Comparison of ENCODE assay signal across 15 cellular contexts in genomic region chr1:210686841-210687240, GRCh38.
A peak's percentile ranks its signal among the peaks of the same experiment; 100 is the strongest.
DNase-seq lines count a peak whose midpoint lies in the region; ATAC-seq and TF ChIP-seq lines count a peak whose summit lies in the region.
"Had no signal": no experiment of that assay in that cellular context is flagged by ENCODE, and none has a peak within 500 bp of the region (broad histone marks: within the 10 kb centered on the region; RNA-seq: fewer than 3 reads in every experiment).

No MANE protein-coding gene starts in this region.

- no peak for TF ChIP-seq POLR2A in NB4 (IDR thresholded peaks at IDR 0.05; ENCODE audit: extremely low read depth, insufficient read length)

- CTCF ChIA-PET in activated CD4-positive, alpha-beta T cell treated with anti-CD3 and anti-CD28 coated beads for 36 hours (lab: Charles Lee) = no interaction called here

- H3K36me3 ChIP-seq in osteoblast (ENCODE audit: insufficient read depth, low read length) = peaks cover under 1% of the 10 kb centered on the region
- H3K36me3 ChIP-seq in lower lobe of right lung = no peaks in the 10 kb centered on the region
- H3K36me3 ChIP-seq in tibial artery = no peaks in the 10 kb centered on the region
- H3K36me3 ChIP-seq: BLaER1 had no signal

- no peak overlapping the region for H3K4me2 ChIP-seq in osteoblast (ENCODE audit: insufficient read depth, low read length)
- H3K4me2 ChIP-seq: BLaER1 had no signal

- DNase-seq in HFFc6 (no peak), NB4 (ENCODE audit: low read depth) (peak; percentile 4), left lobe of liver (ENCODE audit: low spot score) (no peak), osteoblast (ENCODE audit: insufficient read length, low spot score, missing footprints) (peak; percentile 68), lower lobe of right lung (no peak), DMS114 treated with DMSO at 0.1 percent for 48 hours (lab: John Stamatoyannopoulos, UW; ENCODE audit: unreplicated experiment) (no peak), tibial artery (no peak)
- no peak for DNase-seq in activated CD4-positive, alpha-beta T cell treated with anti-CD3 and anti-CD28 coated beads for 36 hours
- DNase-seq: AML-193; Caco-2; CD8-positive, alpha-beta memory T cell; GF-D8; HCEC 1CT had no signal

- H3K27ac Mint-ChIP-seq in HFFc6 = 0 out of 2 replicates have a peak overlapping the region, but pooled peaks have one; percentile 8
- no peak overlapping the region for H3K27ac Mint-ChIP-seq in activated CD4-positive, alpha-beta T cell treated with anti-CD3 and anti-CD28 coated beads for 36 hours
- H3K27ac Mint-ChIP-seq: CD8-positive, alpha-beta memory T cell had no signal

- H3K4me3 ChIP-seq in NB4 (ENCODE audit: low read depth, low read length) (no peak overlapping the region), osteoblast (ENCODE audit: insufficient read depth, low read length) (no peak overlapping the region), lower lobe of right lung (no peak overlapping the region), tibial artery (no peak overlapping the region)
- H3K4me3 ChIP-seq: BLaER1 had no signal

- H3K27me3 ChIP-seq in osteoblast (ENCODE audit: insufficient read depth, low read length) (no peaks in the 10 kb centered on the region), lower lobe of right lung (ENCODE audit: low read depth) (no peaks in the 10 kb centered on the region), tibial artery (no peaks in the 10 kb centered on the region)
- H3K27me3 ChIP-seq: BLaER1 had no signal

- peak; percentile 26 for ATAC-seq in left lobe of liver
- ATAC-seq in activated CD4-positive, alpha-beta T cell treated with anti-CD3 and anti-CD28 coated beads for 36 hours = no peak
- no peak for ATAC-seq in lower lobe of right lung

- H3K9me3 ChIP-seq in osteoblast (ENCODE audit: low read depth, low read length) (no peaks in the 10 kb centered on the region), lower lobe of right lung (no peaks in the 10 kb centered on the region), tibial artery (no peaks in the 10 kb centered on the region)
- H3K9me3 ChIP-seq: BLaER1, Caco-2 had no signal

- H3K4me1 Mint-ChIP-seq in HFFc6 (ENCODE audit: low read depth) = peaks cover 41% of the 10 kb centered on the region
- peaks cover 6% of the 10 kb centered on the region for H3K4me1 Mint-ChIP-seq in activated CD4-positive, alpha-beta T cell treated with anti-CD3 and anti-CD28 coated beads for 36 hours
- H3K4me1 Mint-ChIP-seq: CD8-positive, alpha-beta memory T cell had no signal

- POLR2A ChIA-PET in activated CD4-positive, alpha-beta T cell treated with anti-CD3 and anti-CD28 coated beads for 36 hours (lab: Charles Lee) = no interaction called here

- H3K4me3 Mint-ChIP-seq in HFFc6 = no peak overlapping the region
- no peak overlapping the region for H3K4me3 Mint-ChIP-seq in activated CD4-positive, alpha-beta T cell treated with anti-CD3 and anti-CD28 coated beads for 36 hours
- H3K4me3 Mint-ChIP-seq: CD8-positive, alpha-beta memory T cell had no signal

- no peak overlapping the region for H2AFZ ChIP-seq in osteoblast (ENCODE audit: low read length)

- TF ChIP-seq CTCF in HFFc6 (IDR thresholded peaks at IDR 0.05) = no peak
- no peak for TF ChIP-seq CTCF in NB4 (IDR thresholded peaks at IDR 0.05; ENCODE audit: low read depth, low read length)
- no peak for TF ChIP-seq CTCF in osteoblast (IDR thresholded peaks at IDR 0.05; ENCODE audit: extremely low read depth, low read depth, low read length)
- TF ChIP-seq CTCF in lower lobe of right lung (IDR thresholded peaks at IDR 0.05) = no peak
- no peak for TF ChIP-seq CTCF in tibial artery (IDR thresholded peaks at IDR 0.05)

- H3K9me3 Mint-ChIP-seq in HFFc6 = no peaks in the 10 kb centered on the region
- no peaks in the 10 kb centered on the region for H3K9me3 Mint-ChIP-seq in activated CD4-positive, alpha-beta T cell treated with anti-CD3 and anti-CD28 coated beads for 36 hours (ENCODE audit: low read depth)
- H3K9me3 Mint-ChIP-seq: CD8-positive, alpha-beta memory T cell had no signal

- no peaks in the 10 kb centered on the region for H3K36me3 Mint-ChIP-seq in HFFc6 (ENCODE audit: low read depth)
- H3K36me3 Mint-ChIP-seq in activated CD4-positive, alpha-beta T cell treated with anti-CD3 and anti-CD28 coated beads for 36 hours (ENCODE audit: low read depth) = no peaks in the 10 kb centered on the region

- intact Hi-C loops in activated CD4-positive, alpha-beta T cell treated with anti-CD3 and anti-CD28 coated beads for 36 hours (cut with DNase I, micrococcal nuclease) = no loop called here
- intact Hi-C loops in lower lobe of right lung (cut with DNase I) = no loop called here
- intact Hi-C loops in tibial artery (cut with DNase I; ENCODE audit: low total_unique reads) = no loop called here

- peak overlapping the region; percentile 67 for H3K27ac ChIP-seq in osteoblast (ENCODE audit: low read depth, low read length)
- H3K27ac ChIP-seq in lower lobe of right lung = no peak overlapping the region
- H3K27ac ChIP-seq in tibial artery = no peak overlapping the region
- H3K27ac ChIP-seq: BLaER1, HL-60 had no signal

- H3K4me1 ChIP-seq in osteoblast (ENCODE audit: insufficient read depth, low read length) (peaks cover 34% of the 10 kb centered on the region), lower lobe of right lung (no peaks in the 10 kb centered on the region), tibial artery (no peaks in the 10 kb centered on the region)
- H3K4me1 ChIP-seq: Caco-2 had no signal

- H3K79me2 ChIP-seq in osteoblast (ENCODE audit: insufficient read depth, low read length) = no peaks in the 10 kb centered on the region

- H3K27me3 Mint-ChIP-seq in HFFc6 (ENCODE audit: insufficient read depth) = 0 out of 2 replicates have a peak, but pooled peaks cover 1% of the 10 kb centered on the region
- no peaks in the 10 kb centered on the region for H3K27me3 Mint-ChIP-seq in activated CD4-positive, alpha-beta T cell treated with anti-CD3 and anti-CD28 coated beads for 36 hours
- H3K27me3 Mint-ChIP-seq: CD8-positive, alpha-beta memory T cell had no signal

- no peaks in the 10 kb centered on the region for H4K20me1 ChIP-seq in osteoblast (ENCODE audit: insufficient read depth, low read length)
- H4K20me1 ChIP-seq: BLaER1 had no signal

Comparison
In these comparisons a context has a peak if more than half of its experiments do, and no peak if none do; other contexts are left out.
1. DNase-seq: peak in NB4 (single experiment) and osteoblast (single experiment); none in HFFc6 (single experiment), left lobe of liver (single experiment), activated CD4-positive, alpha-beta T cell treated with anti-CD3 and anti-CD28 coated beads for 36 hours (single experiment), lower lobe of right lung (single experiment), DMS114 treated with DMSO at 0.1 percent for 48 hours (single experiment) and tibial artery (0 of 2).